Comparison of ENCODE assay signal across 13 cellular contexts in the genomic region with DNA sequence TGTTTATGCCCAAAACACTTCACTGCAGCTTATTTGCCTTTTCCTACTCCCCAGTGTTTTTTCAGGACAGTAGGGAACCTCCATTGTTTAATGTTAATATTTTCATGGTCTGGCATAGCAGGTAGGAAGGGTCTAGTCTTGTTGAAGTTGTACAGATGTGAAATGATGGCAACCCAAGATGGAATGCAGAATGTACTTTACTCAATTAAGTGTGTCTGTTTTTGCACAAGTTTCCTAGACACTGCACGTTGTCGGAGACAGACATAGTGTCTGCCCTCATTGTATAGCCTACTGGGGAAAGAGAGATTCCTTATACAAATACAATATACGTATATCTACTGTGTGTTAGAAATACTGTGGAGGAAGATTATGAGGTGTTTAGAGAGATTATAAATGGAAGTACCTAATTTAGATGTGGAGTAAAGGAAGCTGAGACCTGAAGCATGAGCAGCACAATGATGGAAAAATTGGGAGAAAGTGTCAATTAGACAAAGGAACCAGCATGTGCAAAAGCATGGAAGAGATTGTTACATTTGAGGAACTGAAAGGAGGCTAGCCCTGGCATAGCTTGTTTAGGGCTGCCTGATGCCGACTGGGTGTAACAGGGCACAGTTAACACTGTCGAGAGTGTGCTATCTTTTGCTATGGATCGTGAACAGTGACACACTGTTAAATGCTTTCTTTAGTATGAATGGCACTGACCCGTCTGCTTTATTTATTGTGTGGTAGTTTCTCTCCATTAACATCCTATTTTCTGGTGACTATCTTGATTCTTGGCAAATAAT. TPM values are rescaled to one million over a fixed set of nuclear protein-coding genes. Genes with fewer than 3 reads are reported as not detected.
DNase-seq lines count a peak whose midpoint lies in the region; ATAC-seq lines count a peak whose summit lies in the region.
"Had no signal": no experiment of that assay in that cellular context is flagged by ENCODE, and none has a peak within 500 bp of the region (broad histone marks: within the 10 kb centered on the region; RNA-seq: fewer than 3 reads in every experiment).

No MANE protein-coding gene starts in this region.

- H3K4me1 Mint-ChIP-seq in activated naive CD4-positive, alpha-beta T cell treated with anti-CD3 and anti-CD28 coated beads for 36 hours (ENCODE audit: low read depth): peaks cover 25% of the 10 kb centered on the region

- peak overlapping the region; percentile 1 for H3K9ac ChIP-seq in stomach smooth muscle (ENCODE audit: low read length in 2 of 2)

- no peaks in the 10 kb centered on the region for H3K27me3 ChIP-seq in stomach smooth muscle (ENCODE audit: control insufficient read depth in 1 of 2, insufficient read depth in 2 of 2, low read length in 2 of 2)

- no peaks in the 10 kb centered on the region for H3K27me3 Mint-ChIP-seq in activated naive CD4-positive, alpha-beta T cell treated with anti-CD3 and anti-CD28 coated beads for 36 hours (ENCODE audit: low read depth)
- H3K27me3 Mint-ChIP-seq: CD8-positive, alpha-beta memory T cell had no signal

- H3K4me1 ChIP-seq in stomach smooth muscle (ENCODE audit: control insufficient read depth, insufficient read depth, low read length): peaks cover 11% of the 10 kb centered on the region

- peak overlapping the region; percentile 73 for H3K27ac ChIP-seq in cingulate gyrus (ENCODE audit: low read depth, low read length)
- H3K27ac ChIP-seq in stomach smooth muscle (ENCODE audit: low read length): peak overlapping the region; percentile 0

- peaks cover 14% of the 10 kb centered on the region for H3K36me3 Mint-ChIP-seq in activated naive CD4-positive, alpha-beta T cell treated with anti-CD3 and anti-CD28 coated beads for 36 hours (ENCODE audit: low read depth)

- no peaks in the 10 kb centered on the region for H3K9me3 ChIP-seq in stomach smooth muscle (ENCODE audit: control insufficient read depth in 2 of 2, low read length in 2 of 2)

- H3K36me3 ChIP-seq in stomach smooth muscle (ENCODE audit: control insufficient read depth in 2 of 2, insufficient read depth in 2 of 2, low read length in 2 of 2): peaks cover 0 to 2% of the 10 kb centered on the region in 2 donors

- H3K4me3 ChIP-seq in stomach smooth muscle (ENCODE audit: low read length in 2 of 2): peak overlapping the region; percentile 49 to 52
- H3K4me3 ChIP-seq: GM23338 had no signal

- ATAC-seq in GM19035 (IDR thresholded peaks at IDR 0.05; ENCODE audit: unreplicated experiment) (peak; percentile 62), HG03460 (IDR thresholded peaks at IDR 0.05; ENCODE audit: unreplicated experiment) (peak; percentile 60)
- ATAC-seq: GM23338 had no signal

- no peak overlapping the region for H3K27ac Mint-ChIP-seq in activated naive CD4-positive, alpha-beta T cell treated with anti-CD3 and anti-CD28 coated beads for 36 hours
- H3K27ac Mint-ChIP-seq: GM23338 had no signal

- H3K4me3 Mint-ChIP-seq in activated naive CD4-positive, alpha-beta T cell treated with anti-CD3 and anti-CD28 coated beads for 36 hours: no peak overlapping the region
- H3K4me3 Mint-ChIP-seq: CD8-positive, alpha-beta memory T cell; GM23338 had no signal

- DNase-seq in iPS-NIHi7 (ENCODE audit: extremely low spot score): no peak
- no peak for DNase-seq in activated naive CD4-positive, alpha-beta T cell treated with anti-CD3 and anti-CD28 coated beads for 36 hours
- DNase-seq in cerebellar nuclear complex (lab: John Stamatoyannopoulos, UW): no peak
- no peak for DNase-seq in NCI-H2171 treated with DMSO at 0.1 percent for 48 hours (lab: John Stamatoyannopoulos, UW)
- DNase-seq: activated T-cell treated with anti-CD3 and anti-CD28 coated beads for 4 hours; CD8-positive, alpha-beta memory T cell; NCI-H1092; NK-92 treated with Interleukin-12 subunit alpha and Interleukin-12 subunit beta, amount 100 ng/mL, for 24 hours had no signal

- no peaks in the 10 kb centered on the region for H3K9me3 Mint-ChIP-seq in activated naive CD4-positive, alpha-beta T cell treated with anti-CD3 and anti-CD28 coated beads for 36 hours
- H3K9me3 Mint-ChIP-seq: CD8-positive, alpha-beta memory T cell; GM23338 had no signal

- CTCF ChIA-PET in activated naive CD4-positive, alpha-beta T cell treated with anti-CD3 and anti-CD28 coated beads for 36 hours (lab: Charles Lee): no interaction called here

- intact Hi-C loops in activated naive CD4-positive, alpha-beta T cell treated with anti-CD3 and anti-CD28 coated beads for 36 hours (cut with micrococcal nuclease): loop anchor here (5.0 kb wide), 1 partner anchor 162 kb away; no protein-coding TSS in a partner anchor

RNA-seq across cellular contexts. Expression of a gene that starts 18.4 kb away (rescaled TPM):
- total RNA-seq in activated naive CD4-positive, alpha-beta T cell treated with anti-CD3 and anti-CD28 coated beads for 36 hours: 1 to 10 TPM; 4.4 to 5.4 TPM
